ENCODE assay signal across 1 cellular context in the genomic region with DNA sequence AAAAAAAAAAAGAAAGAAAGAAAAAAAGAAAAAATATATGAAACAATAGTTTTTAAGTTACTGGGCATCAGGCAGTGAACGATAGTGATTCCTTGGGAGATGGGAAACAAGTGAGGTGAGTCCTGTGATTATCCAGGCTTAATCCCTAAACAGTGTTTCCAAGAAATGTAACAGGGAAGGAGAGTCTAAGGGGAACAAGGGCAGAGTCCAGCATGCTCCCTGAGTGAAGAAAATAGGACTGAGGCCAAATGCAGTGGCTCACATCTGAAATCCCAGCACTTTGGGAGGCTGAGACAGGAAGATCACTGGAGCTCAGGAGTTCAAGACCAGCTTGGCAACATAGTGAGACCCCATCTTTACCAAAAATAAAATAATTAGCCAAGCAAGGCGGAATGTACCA.
TF ChIP-seq lines count a peak whose summit lies in the region.

No MANE protein-coding gene starts in this region.

TF ChIP-seq in GM23338, 12 proteins besides CTCF, POLR2A, EP300 and RAD21:
- TF ChIP-seq, protein P1, sequence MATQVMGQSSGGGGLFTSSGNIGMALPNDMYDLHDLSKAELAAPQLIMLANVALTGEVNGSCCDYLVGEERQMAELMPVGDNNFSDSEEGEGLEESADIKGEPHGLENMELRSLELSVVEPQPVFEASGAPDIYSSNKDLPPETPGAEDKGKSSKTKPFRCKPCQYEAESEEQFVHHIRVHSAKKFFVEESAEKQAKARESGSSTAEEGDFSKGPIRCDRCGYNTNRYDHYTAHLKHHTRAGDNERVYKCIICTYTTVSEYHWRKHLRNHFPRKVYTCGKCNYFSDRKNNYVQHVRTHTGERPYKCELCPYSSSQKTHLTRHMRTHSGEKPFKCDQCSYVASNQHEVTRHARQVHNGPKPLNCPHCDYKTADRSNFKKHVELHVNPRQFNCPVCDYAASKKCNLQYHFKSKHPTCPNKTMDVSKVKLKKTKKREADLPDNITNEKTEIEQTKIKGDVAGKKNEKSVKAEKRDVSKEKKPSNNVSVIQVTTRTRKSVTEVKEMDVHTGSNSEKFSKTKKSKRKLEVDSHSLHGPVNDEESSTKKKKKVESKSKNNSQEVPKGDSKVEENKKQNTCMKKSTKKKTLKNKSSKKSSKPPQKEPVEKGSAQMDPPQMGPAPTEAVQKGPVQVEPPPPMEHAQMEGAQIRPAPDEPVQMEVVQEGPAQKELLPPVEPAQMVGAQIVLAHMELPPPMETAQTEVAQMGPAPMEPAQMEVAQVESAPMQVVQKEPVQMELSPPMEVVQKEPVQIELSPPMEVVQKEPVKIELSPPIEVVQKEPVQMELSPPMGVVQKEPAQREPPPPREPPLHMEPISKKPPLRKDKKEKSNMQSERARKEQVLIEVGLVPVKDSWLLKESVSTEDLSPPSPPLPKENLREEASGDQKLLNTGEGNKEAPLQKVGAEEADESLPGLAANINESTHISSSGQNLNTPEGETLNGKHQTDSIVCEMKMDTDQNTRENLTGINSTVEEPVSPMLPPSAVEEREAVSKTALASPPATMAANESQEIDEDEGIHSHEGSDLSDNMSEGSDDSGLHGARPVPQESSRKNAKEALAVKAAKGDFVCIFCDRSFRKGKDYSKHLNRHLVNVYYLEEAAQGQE (IDR thresholded peaks at IDR 0.05; ENCODE audit: unreplicated experiment): no peak
- TF ChIP-seq JUNB (IDR thresholded peaks at IDR 0.05; ENCODE audit: unreplicated experiment) (no peak), EZH2 (IDR thresholded peaks at IDR 0.05; ENCODE audit: low read depth, unreplicated experiment) (no peak), ZNF114 (CRISPR knock-in tag; IDR thresholded peaks at IDR 0.05) (no peak), CREB1 (CRISPR knock-in tag; IDR thresholded peaks at IDR 0.05; ENCODE audit: low read depth) (no peak), ZNF331 (CRISPR knock-in tag; IDR thresholded peaks at IDR 0.05; ENCODE audit: low read depth) (no peak), STAT1 (IDR thresholded peaks at IDR 0.05; ENCODE audit: unreplicated experiment) (no peak), POLR2AphosphoS5 (IDR thresholded peaks at IDR 0.05; ENCODE audit: low read depth) (no peak), EZH2phosphoT487 (IDR thresholded peaks at IDR 0.05; ENCODE audit: unreplicated experiment) (no peak), NANOG (IDR thresholded peaks at IDR 0.05; ENCODE audit: borderline replicate concordance) (no peak)
- TF ChIP-seq, protein P2, sequence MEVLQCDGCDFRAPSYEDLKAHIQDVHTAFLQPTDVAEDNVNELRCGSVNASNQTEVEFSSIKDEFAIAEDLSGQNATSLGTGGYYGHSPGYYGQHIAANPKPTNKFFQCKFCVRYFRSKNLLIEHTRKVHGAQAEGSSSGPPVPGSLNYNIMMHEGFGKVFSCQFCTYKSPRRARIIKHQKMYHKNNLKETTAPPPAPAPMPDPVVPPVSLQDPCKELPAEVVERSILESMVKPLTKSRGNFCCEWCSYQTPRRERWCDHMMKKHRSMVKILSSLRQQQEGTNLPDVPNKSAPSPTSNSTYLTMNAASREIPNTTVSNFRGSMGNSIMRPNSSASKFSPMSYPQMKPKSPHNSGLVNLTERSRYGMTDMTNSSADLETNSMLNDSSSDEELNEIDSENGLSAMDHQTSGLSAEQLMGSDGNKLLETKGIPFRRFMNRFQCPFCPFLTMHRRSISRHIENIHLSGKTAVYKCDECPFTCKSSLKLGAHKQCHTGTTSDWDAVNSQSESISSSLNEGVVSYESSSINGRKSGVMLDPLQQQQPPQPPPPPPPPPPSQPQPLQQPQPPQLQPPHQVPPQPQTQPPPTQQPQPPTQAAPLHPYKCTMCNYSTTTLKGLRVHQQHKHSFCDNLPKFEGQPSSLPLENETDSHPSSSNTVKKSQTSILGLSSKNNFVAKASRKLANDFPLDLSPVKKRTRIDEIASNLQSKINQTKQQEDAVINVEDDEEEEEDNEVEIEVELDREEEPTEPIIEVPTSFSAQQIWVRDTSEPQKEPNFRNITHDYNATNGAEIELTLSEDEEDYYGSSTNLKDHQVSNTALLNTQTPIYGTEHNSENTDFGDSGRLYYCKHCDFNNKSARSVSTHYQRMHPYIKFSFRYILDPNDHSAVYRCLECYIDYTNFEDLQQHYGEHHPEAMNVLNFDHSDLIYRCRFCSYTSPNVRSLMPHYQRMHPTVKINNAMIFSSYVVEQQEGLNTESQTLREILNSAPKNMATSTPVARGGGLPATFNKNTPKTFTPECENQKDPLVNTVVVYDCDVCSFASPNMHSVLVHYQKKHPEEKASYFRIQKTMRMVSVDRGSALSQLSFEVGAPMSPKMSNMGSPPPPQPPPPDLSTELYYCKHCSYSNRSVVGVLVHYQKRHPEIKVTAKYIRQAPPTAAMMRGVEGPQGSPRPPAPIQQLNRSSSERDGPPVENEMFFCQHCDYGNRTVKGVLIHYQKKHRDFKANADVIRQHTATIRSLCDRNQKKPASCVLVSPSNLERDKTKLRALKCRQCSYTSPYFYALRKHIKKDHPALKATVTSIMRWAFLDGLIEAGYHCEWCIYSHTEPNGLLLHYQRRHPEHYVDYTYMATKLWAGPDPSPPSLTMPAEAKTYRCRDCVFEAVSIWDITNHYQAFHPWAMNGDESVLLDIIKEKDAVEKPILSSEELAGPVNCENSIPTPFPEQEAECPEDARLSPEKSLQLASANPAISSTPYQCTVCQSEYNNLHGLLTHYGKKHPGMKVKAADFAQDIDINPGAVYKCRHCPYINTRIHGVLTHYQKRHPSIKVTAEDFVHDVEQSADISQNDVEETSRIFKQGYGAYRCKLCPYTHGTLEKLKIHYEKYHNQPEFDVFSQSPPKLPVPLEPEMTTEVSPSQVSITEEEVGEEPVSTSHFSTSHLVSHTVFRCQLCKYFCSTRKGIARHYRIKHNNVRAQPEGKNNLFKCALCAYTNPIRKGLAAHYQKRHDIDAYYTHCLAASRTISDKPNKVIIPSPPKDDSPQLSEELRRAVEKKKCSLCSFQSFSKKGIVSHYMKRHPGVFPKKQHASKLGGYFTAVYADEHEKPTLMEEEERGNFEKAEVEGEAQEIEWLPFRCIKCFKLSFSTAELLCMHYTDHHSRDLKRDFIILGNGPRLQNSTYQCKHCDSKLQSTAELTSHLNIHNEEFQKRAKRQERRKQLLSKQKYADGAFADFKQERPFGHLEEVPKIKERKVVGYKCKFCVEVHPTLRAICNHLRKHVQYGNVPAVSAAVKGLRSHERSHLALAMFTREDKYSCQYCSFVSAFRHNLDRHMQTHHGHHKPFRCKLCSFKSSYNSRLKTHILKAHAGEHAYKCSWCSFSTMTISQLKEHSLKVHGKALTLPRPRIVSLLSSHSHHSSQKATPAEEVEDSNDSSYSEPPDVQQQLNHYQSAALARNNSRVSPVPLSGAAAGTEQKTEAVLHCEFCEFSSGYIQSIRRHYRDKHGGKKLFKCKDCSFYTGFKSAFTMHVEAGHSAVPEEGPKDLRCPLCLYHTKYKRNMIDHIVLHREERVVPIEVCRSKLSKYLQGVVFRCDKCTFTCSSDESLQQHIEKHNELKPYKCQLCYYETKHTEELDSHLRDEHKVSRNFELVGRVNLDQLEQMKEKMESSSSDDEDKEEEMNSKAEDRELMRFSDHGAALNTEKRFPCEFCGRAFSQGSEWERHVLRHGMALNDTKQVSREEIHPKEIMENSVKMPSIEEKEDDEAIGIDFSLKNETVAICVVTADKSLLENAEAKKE (CRISPR knock-in tag; IDR thresholded peaks at IDR 0.05): no peak
- TF ChIP-seq, protein P3, sequence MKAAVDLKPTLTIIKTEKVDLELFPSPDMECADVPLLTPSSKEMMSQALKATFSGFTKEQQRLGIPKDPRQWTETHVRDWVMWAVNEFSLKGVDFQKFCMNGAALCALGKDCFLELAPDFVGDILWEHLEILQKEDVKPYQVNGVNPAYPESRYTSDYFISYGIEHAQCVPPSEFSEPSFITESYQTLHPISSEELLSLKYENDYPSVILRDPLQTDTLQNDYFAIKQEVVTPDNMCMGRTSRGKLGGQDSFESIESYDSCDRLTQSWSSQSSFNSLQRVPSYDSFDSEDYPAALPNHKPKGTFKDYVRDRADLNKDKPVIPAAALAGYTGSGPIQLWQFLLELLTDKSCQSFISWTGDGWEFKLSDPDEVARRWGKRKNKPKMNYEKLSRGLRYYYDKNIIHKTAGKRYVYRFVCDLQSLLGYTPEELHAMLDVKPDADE (IDR thresholded peaks at IDR 0.05): no peak
